ENCODE assay signal across 9 cellular contexts in the genomic region with DNA sequence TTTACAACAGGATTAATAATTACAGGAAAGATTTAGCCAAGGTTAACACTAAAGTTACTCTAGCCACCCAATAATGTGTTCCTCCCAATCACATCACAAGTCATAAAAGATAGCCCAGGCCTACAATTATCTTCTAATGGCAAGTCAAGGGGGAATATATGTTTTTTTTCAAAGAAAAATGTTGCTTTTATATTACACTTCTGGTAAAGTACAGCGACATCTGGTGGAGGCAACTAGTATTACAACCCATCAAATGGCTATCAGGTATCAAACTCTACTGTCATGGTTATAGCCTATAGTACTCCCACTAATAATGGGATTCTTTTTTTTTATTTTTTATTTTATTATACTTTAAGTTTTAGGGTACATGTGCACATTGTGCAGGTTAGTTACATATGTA.
DNase-seq lines count a peak whose midpoint lies in the region; ATAC-seq and TF ChIP-seq lines count a peak whose summit lies in the region.
"Had no signal": no experiment of that assay in that cellular context is flagged by ENCODE, and none has a peak within 500 bp of the region (broad histone marks: within the 10 kb centered on the region; RNA-seq: fewer than 3 reads in every experiment).

No MANE protein-coding gene starts in this region.

- H3K4me1 ChIP-seq in left ventricle myocardium inferior (no peaks in the 10 kb centered on the region), right cardiac atrium (ENCODE audit: control insufficient read depth, insufficient read depth, low read length) (no peaks in the 10 kb centered on the region), upper lobe of right lung (no peaks in the 10 kb centered on the region)

- ATAC-seq in right cardiac atrium, result no peak
- no peak for ATAC-seq in upper lobe of right lung
- no peak for ATAC-seq in GM19035 (IDR thresholded peaks at IDR 0.05; ENCODE audit: unreplicated experiment)
- no peak for ATAC-seq in GM18502 (IDR thresholded peaks at IDR 0.05; ENCODE audit: poor library complexity, unreplicated experiment)

- H3K36me3 ChIP-seq in left ventricle myocardium inferior (peaks cover 52% of the 10 kb centered on the region), upper lobe of right lung (no peaks in the 10 kb centered on the region)

- H3K27ac ChIP-seq in left ventricle myocardium inferior (replicated peaks) (no peak overlapping the region), right cardiac atrium (ENCODE audit: low read length) (no peak overlapping the region), upper lobe of right lung (no peak overlapping the region)

- WGBS in right cardiac atrium, result 30% methylated on average over 1 of the region's 1 CpG

- DNase-seq in left ventricle myocardium inferior, result no peak
- DNase-seq in right cardiac atrium, result no peak
- DNase-seq in RPMI8226, result peak; percentile 43
- DNase-seq in fibroblast of the aortic adventitia (ENCODE audit: low read depth), result no peak
- DNase-seq in upper lobe of right lung, result no peak
- no peak for DNase-seq in SIG-M5 treated with dmso at 0.1 percent for 504 hours (lab: John Stamatoyannopoulos, UW; ENCODE audit: unreplicated experiment)
- DNase-seq: GOT3 had no signal

- intact Hi-C loops in left ventricle myocardium inferior (cut with micrococcal nuclease) (no loop called here), right cardiac atrium (cut with DNase I) (no loop called here), upper lobe of right lung (cut with DNase I) (no loop called here)

- H3K9me3 ChIP-seq in left ventricle myocardium inferior (replicated peaks) (peaks cover 46% of the 10 kb centered on the region), right cardiac atrium (ENCODE audit: control insufficient read depth, low read length) (peaks cover 4% of the 10 kb centered on the region), upper lobe of right lung (peaks cover 17% of the 10 kb centered on the region)

- H3K4me3 ChIP-seq in left ventricle myocardium inferior, result no peak overlapping the region
- no peak overlapping the region for H3K4me3 ChIP-seq in right cardiac atrium (ENCODE audit: low read length)
- no peak overlapping the region for H3K4me3 ChIP-seq in fibroblast of the aortic adventitia (ENCODE audit: low read depth, low read length)
- H3K4me3 ChIP-seq in upper lobe of right lung, result no peak overlapping the region

- H3K27me3 ChIP-seq in left ventricle myocardium inferior (ENCODE audit: low read depth), result no peaks in the 10 kb centered on the region
- H3K27me3 ChIP-seq in right cardiac atrium (ENCODE audit: control insufficient read depth, insufficient read depth), result no peaks in the 10 kb centered on the region
- H3K27me3 ChIP-seq in upper lobe of right lung, result no peaks in the 10 kb centered on the region

- TF ChIP-seq CTCF in left ventricle myocardium inferior (IDR thresholded peaks at IDR 0.05; ENCODE audit: borderline replicate concordance) (peak; percentile 42), fibroblast of the aortic adventitia (IDR thresholded peaks at IDR 0.05; ENCODE audit: insufficient read depth, low read length) (peak; percentile 66), upper lobe of right lung (IDR thresholded peaks at IDR 0.05) (peak; percentile 57)
